Comparison of ENCODE assay signal across 8 cellular contexts in the genomic region with DNA sequence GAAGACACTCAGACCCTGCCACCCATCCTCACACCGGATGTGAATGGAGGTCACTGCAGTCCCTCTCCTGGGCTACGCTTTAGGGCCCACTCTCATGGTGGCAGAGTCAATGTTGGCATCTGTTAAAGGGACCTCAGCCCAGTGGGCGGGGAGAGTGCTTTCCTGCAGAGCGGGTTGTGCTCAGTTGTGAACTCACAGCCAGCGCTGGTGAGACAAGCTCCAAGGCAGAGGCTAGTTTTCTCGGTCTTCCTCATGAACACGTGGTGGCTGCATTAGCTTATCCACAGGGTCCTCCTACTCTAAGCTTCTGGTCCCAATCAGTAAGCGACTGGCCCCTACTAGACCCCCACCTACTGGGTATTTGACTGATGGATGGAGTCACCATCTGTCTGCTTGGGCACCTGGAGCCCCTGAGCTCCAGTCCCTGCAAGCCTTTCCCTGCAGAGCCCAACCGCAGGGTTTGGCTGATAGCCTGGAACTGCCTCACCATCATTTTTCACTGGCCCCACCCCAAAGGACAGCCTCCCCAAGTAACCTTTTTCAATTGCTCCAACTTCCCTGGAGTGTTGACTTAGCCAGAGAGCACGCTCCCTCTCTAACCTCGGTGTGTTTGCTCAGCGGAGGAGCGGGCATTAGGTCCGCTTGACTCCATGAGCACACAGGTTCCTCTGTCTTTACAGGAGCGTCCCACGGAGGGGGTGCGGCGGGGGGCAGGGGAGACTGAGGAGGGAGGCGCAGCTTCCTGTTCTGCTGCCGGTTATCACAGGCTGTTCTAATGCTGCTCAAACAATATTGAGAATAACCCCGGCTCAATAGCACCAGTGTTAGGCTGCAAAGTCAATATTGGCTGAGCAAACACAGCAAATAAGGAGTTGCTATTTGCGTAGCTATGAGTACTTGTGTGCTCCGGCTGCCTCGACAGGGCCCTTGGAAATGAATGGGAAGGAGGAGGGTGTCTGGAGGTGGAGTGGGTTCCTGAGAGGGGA.
DNase-seq lines count a peak whose midpoint lies in the region; ATAC-seq, FAIRE-seq and TF ChIP-seq lines count a peak whose summit lies in the region.

No MANE protein-coding gene starts in this region.

- no peak for FAIRE-seq in frontal cortex (lab: Jason Lieb, UNC)

- DNase-seq in H4 (ENCODE audit: low spot score) (peak; percentile 56), NCI-H524 (lab: John Stamatoyannopoulos, UW) (peak; percentile 83 to 93), progenitor cell of endocrine pancreas (ENCODE audit: low spot score, unreplicated experiment) (peak; percentile 89), putamen (ENCODE audit: low spot score) (no peak), frontal cortex (ENCODE audit: low spot score in 2 of 2) (no peak), foreskin melanocyte (no peak)

- peak overlapping the region; percentile 96 for H3K27ac Mint-ChIP-seq in progenitor cell of endocrine pancreas

- peaks cover 54% of the 10 kb centered on the region for H3K4me1 Mint-ChIP-seq in progenitor cell of endocrine pancreas (ENCODE audit: low read depth)

- TF ChIP-seq CTCF in progenitor cell of endocrine pancreas (IDR thresholded peaks at IDR 0.05; ENCODE audit: unreplicated experiment): no peak

- ATAC-seq in esophagus mucosa (peak; percentile 81), HG02623 (IDR thresholded peaks at IDR 0.05; ENCODE audit: unreplicated experiment) (no peak)

- no peaks in the 10 kb centered on the region for H3K9me3 Mint-ChIP-seq in progenitor cell of endocrine pancreas (ENCODE audit: low read depth)

- H3K27me3 Mint-ChIP-seq in progenitor cell of endocrine pancreas: peaks cover 45% of the 10 kb centered on the region

- H3K4me3 Mint-ChIP-seq in progenitor cell of endocrine pancreas (ENCODE audit: low read depth): peak overlapping the region; percentile 9

- peaks cover 7% of the 10 kb centered on the region for H3K36me3 Mint-ChIP-seq in progenitor cell of endocrine pancreas (ENCODE audit: insufficient read depth)

Comparison
In these comparisons a context has a peak if more than half of its experiments do, and no peak if none do; other contexts are left out.
1. DNase-seq: peak in H4 (single experiment), NCI-H524 (2 of 2) and progenitor cell of endocrine pancreas (single experiment); none in putamen (single experiment), frontal cortex (0 of 2) and foreskin melanocyte (single experiment).